Comparison of ENCODE assay signal across 1 cellular context in the genomic region with DNA sequence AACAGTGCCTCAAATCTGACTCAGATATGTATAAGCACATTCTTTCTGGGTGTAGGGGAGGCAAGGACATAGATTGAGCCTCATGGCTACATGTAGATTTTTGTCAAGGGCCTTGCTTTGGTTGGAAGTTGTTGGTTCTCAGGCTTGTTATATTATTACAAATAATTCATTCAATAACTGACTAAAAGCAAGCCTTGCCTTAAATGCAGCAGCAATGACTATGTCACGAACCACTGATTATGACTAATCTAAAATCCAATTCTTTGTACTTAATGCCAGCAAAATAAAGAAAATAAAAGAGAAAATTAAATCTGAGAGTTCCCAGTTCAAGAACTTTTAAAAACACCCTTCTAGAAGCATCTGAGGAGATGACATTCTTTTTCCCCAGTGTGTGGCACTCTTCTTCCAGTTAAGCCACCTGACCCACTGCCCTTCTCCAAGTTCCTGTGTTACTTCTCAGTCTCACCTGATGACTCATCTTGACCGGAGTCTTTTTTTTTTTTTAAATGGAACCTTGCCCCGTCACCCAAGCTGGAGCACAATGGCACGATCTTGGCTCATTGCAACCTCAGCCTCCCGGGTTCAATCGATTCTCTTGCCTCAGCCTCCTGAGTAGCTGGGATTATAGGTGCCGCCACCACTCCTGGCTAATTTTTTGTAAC.
TF ChIP-seq lines count a peak whose summit lies in the region.

No MANE protein-coding gene starts in this region.

TF ChIP-seq in K562, 482 proteins besides CTCF, POLR2A, EP300 and RAD21 (continued from another document):
- TF ChIP-seq TAF1 (IDR thresholded peaks at IDR 0.05; ENCODE audit: control insufficient read depth, extremely low read depth, insufficient read depth, low read length, severe bottlenecking): no peak
- TF ChIP-seq ZNF384 (IDR thresholded peaks at IDR 0.05; ENCODE audit: low read depth, low read length): peak; percentile 69
- TF ChIP-seq JUN (IDR thresholded peaks at IDR 0.05; ENCODE audit: borderline replicate concordance, low read depth, low read length): 0 out of 2 replicates have a peak, but pooled peaks have one; percentile 15
- TF ChIP-seq JUN (CRISPR knock-in tag; IDR thresholded peaks at IDR 0.05; ENCODE audit: borderline replicate concordance): no peak
- TF ChIP-seq, protein P1, sequence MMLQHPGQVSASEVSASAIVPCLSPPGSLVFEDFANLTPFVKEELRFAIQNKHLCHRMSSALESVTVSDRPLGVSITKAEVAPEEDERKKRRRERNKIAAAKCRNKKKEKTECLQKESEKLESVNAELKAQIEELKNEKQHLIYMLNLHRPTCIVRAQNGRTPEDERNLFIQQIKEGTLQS (IDR thresholded peaks at IDR 0.05): peak; percentile 75
- TF ChIP-seq, protein P1 (CRISPR knock-in tag; conservative IDR thresholded peaks at IDR 0.05): no peak
